2 cellular contexts compared by ENCODE assay signal in the genomic region with DNA sequence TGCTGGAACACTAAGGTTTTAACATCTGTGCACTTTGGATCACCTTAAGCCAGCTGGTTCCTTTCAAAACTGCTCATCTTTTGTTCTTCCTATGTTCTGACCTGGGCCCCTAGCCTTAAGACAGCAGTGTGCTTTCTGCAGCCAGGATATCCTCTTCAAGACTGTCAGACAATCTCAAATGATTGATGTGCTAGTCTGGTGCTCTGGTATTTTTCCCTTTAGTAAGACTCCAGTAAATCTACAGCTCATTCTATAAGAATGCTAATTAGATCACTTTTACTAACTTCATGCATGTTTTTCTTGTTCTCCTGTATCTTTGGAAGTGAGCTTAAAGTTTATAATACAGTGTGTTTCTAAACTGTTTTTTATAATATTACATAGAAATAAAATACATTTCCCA.
TF ChIP-seq lines count a peak whose summit lies in the region.

No MANE protein-coding gene starts in this region.

TF ChIP-seq in HCT116, 20 proteins besides CTCF, POLR2A, EP300 and RAD21 (continued from another document):
- TF ChIP-seq EGR1 (IDR thresholded peaks at IDR 0.05; ENCODE audit: low read depth) (no peak), TCF7L2 (IDR thresholded peaks at IDR 0.05; ENCODE audit: borderline replicate concordance, extremely low read depth, insufficient read depth, insufficient read length) (no peak), FOSL1 (IDR thresholded peaks at IDR 0.05; ENCODE audit: low read depth) (no peak), ELF1 (IDR thresholded peaks at IDR 0.05; ENCODE audit: borderline replicate concordance, low read depth) (no peak), CEBPB (IDR thresholded peaks at IDR 0.05; ENCODE audit: low read depth) (no peak), CBX3 (IDR thresholded peaks at IDR 0.05; ENCODE audit: low read depth) (no peak)
TF ChIP-seq in HCT116: peak in this region for 1.

TF ChIP-seq in SK-N-SH, 30 proteins besides CTCF, POLR2A, EP300 and RAD21 (continued from another document):
- TF ChIP-seq GABPA (IDR thresholded peaks at IDR 0.05; ENCODE audit: low read depth), result 0 out of 2 replicates have a peak, but pooled peaks have one; percentile 33
- TF ChIP-seq, protein P1, sequence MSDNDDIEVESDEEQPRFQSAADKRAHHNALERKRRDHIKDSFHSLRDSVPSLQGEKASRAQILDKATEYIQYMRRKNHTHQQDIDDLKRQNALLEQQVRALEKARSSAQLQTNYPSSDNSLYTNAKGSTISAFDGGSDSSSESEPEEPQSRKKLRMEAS (IDR thresholded peaks at IDR 0.05; ENCODE audit: low read depth), result no peak; the same call in 1 of the 2 replicates
- TF ChIP-seq NRF1 (IDR thresholded peaks at IDR 0.05; ENCODE audit: low read depth, low read length), result no peak
- no peak for TF ChIP-seq RCOR1 (IDR thresholded peaks at IDR 0.05; ENCODE audit: low read length)
- peak; percentile 33; the same call in 1 of the 2 replicates for TF ChIP-seq TAF1 (IDR thresholded peaks at IDR 0.05; ENCODE audit: borderline replicate concordance, low read depth, low read length)
- TF ChIP-seq, protein P2, sequence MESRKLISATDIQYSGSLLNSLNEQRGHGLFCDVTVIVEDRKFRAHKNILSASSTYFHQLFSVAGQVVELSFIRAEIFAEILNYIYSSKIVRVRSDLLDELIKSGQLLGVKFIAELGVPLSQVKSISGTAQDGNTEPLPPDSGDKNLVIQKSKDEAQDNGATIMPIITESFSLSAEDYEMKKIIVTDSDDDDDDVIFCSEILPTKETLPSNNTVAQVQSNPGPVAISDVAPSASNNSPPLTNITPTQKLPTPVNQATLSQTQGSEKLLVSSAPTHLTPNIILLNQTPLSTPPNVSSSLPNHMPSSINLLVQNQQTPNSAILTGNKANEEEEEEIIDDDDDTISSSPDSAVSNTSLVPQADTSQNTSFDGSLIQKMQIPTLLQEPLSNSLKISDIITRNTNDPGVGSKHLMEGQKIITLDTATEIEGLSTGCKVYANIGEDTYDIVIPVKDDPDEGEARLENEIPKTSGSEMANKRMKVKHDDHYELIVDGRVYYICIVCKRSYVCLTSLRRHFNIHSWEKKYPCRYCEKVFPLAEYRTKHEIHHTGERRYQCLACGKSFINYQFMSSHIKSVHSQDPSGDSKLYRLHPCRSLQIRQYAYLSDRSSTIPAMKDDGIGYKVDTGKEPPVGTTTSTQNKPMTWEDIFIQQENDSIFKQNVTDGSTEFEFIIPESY (IDR thresholded peaks at IDR 0.05; ENCODE audit: borderline replicate concordance, low read depth), result no peak
- TF ChIP-seq, protein P3, sequence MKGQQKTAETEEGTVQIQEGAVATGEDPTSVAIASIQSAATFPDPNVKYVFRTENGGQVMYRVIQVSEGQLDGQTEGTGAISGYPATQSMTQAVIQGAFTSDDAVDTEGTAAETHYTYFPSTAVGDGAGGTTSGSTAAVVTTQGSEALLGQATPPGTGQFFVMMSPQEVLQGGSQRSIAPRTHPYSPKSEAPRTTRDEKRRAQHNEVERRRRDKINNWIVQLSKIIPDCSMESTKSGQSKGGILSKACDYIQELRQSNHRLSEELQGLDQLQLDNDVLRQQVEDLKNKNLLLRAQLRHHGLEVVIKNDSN (IDR thresholded peaks at IDR 0.05; ENCODE audit: borderline replicate concordance, low read depth), result no peak
- TF ChIP-seq GATA2 (CRISPR knock-in tag; IDR thresholded peaks at IDR 0.05), result no peak
- TF ChIP-seq EZH2phosphoT487 (IDR thresholded peaks at IDR 0.05; ENCODE audit: borderline replicate concordance, low read depth), result no peak
- peak; percentile 85 for TF ChIP-seq JUND (IDR thresholded peaks at IDR 0.05)
- TF ChIP-seq TCF12 (IDR thresholded peaks at IDR 0.05), result peak; percentile 94
- TF ChIP-seq CHD2 (IDR thresholded peaks at IDR 0.05; ENCODE audit: low read length, partially characterized antibody), result peak; percentile 13
- peak; percentile 67; the same call in 1 of the 2 replicates for TF ChIP-seq SIN3A (IDR thresholded peaks at IDR 0.05; ENCODE audit: borderline replicate concordance, low read depth, low read length)
- TF ChIP-seq, protein P4, sequence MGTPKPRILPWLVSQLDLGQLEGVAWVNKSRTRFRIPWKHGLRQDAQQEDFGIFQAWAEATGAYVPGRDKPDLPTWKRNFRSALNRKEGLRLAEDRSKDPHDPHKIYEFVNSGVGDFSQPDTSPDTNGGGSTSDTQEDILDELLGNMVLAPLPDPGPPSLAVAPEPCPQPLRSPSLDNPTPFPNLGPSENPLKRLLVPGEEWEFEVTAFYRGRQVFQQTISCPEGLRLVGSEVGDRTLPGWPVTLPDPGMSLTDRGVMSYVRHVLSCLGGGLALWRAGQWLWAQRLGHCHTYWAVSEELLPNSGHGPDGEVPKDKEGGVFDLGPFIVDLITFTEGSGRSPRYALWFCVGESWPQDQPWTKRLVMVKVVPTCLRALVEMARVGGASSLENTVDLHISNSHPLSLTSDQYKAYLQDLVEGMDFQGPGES (IDR thresholded peaks at IDR 0.05; ENCODE audit: low read depth, low read length), result no peak
- TF ChIP-seq SMC3 (IDR thresholded peaks at IDR 0.05; ENCODE audit: low read depth, low read length), result no peak
- TF ChIP-seq FOXM1 (IDR thresholded peaks at IDR 0.05; ENCODE audit: low read depth), result peak; percentile 60
- peak; percentile 63 for TF ChIP-seq FOSL2 (IDR thresholded peaks at IDR 0.05; ENCODE audit: borderline replicate concordance, low read depth)
- TF ChIP-seq POLR2AphosphoS5 (IDR thresholded peaks at IDR 0.05; ENCODE audit: low read depth, low read length), result peak; percentile 40; the same call in 1 of the 2 replicates
- TF ChIP-seq, protein P5, sequence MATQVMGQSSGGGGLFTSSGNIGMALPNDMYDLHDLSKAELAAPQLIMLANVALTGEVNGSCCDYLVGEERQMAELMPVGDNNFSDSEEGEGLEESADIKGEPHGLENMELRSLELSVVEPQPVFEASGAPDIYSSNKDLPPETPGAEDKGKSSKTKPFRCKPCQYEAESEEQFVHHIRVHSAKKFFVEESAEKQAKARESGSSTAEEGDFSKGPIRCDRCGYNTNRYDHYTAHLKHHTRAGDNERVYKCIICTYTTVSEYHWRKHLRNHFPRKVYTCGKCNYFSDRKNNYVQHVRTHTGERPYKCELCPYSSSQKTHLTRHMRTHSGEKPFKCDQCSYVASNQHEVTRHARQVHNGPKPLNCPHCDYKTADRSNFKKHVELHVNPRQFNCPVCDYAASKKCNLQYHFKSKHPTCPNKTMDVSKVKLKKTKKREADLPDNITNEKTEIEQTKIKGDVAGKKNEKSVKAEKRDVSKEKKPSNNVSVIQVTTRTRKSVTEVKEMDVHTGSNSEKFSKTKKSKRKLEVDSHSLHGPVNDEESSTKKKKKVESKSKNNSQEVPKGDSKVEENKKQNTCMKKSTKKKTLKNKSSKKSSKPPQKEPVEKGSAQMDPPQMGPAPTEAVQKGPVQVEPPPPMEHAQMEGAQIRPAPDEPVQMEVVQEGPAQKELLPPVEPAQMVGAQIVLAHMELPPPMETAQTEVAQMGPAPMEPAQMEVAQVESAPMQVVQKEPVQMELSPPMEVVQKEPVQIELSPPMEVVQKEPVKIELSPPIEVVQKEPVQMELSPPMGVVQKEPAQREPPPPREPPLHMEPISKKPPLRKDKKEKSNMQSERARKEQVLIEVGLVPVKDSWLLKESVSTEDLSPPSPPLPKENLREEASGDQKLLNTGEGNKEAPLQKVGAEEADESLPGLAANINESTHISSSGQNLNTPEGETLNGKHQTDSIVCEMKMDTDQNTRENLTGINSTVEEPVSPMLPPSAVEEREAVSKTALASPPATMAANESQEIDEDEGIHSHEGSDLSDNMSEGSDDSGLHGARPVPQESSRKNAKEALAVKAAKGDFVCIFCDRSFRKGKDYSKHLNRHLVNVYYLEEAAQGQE (IDR thresholded peaks at IDR 0.05; ENCODE audit: low read depth, low read length), result peak; percentile 66
- TF ChIP-seq, protein P6, sequence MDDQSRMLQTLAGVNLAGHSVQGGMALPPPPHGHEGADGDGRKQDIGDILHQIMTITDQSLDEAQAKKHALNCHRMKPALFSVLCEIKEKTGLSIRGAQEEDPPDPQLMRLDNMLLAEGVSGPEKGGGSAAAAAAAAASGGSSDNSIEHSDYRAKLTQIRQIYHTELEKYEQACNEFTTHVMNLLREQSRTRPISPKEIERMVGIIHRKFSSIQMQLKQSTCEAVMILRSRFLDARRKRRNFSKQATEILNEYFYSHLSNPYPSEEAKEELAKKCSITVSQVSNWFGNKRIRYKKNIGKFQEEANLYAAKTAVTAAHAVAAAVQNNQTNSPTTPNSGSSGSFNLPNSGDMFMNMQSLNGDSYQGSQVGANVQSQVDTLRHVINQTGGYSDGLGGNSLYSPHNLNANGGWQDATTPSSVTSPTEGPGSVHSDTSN (IDR thresholded peaks at IDR 0.05), result peak; percentile 98
- TF ChIP-seq ELF1 (IDR thresholded peaks at IDR 0.05), result 0 out of 2 replicates have a peak, but pooled peaks have one; percentile 25
- TF ChIP-seq RFX5 (IDR thresholded peaks at IDR 0.05; ENCODE audit: low read length), result no peak
- TF ChIP-seq RXRA (IDR thresholded peaks at IDR 0.05; ENCODE audit: borderline replicate concordance, low read depth), result peak; percentile 87
- 0 out of 2 replicates have a peak, but pooled peaks have one; percentile 36 for TF ChIP-seq MEF2A (IDR thresholded peaks at IDR 0.05; ENCODE audit: borderline replicate concordance, low read depth)
- TF ChIP-seq FOXJ3 (CRISPR knock-in tag; IDR thresholded peaks at IDR 0.05), result no peak
